22 cellular contexts compared by ENCODE assay signal in genomic region chr9:114076237-114077161, GRCh38. TPM values are rescaled to one million over a fixed set of nuclear protein-coding genes. Genes with fewer than 3 reads are reported as not detected.
A peak's percentile ranks its signal among the peaks of the same experiment; 100 is the strongest.
DNase-seq lines count a peak whose midpoint lies in the region; ATAC-seq, FAIRE-seq and TF ChIP-seq lines count a peak whose summit lies in the region.
"Had no signal": no experiment of that assay in that cellular context is flagged by ENCODE, and none has a peak within 500 bp of the region (broad histone marks: within the 10 kb centered on the region; RNA-seq: fewer than 3 reads in every experiment).

No MANE protein-coding gene starts in this region.

- no peak overlapping the region for H3K9ac ChIP-seq in mesendoderm (ENCODE audit: low read length)

- no peaks in the 10 kb centered on the region for H3K27me3 ChIP-seq in body of pancreas
- H3K27me3 ChIP-seq in mesendoderm (ENCODE audit: insufficient read depth, low read length, poor library complexity): no peaks in the 10 kb centered on the region
- no peaks in the 10 kb centered on the region for H3K27me3 ChIP-seq in aorta (ENCODE audit: control insufficient read depth in 1 of 2, insufficient read depth in 2 of 2, low read length in 1 of 2)
- H3K27me3 ChIP-seq: MG63 had no signal

- no peak overlapping the region for H3K56ac ChIP-seq in mesendoderm (ENCODE audit: low read length)

- H3K4me2 ChIP-seq in mesendoderm (ENCODE audit: low read length): no peak overlapping the region

- H3K23ac ChIP-seq in mesendoderm (ENCODE audit: low read length): no peak overlapping the region

- no peak overlapping the region for H2BK5ac ChIP-seq in mesendoderm (ENCODE audit: low read length)

- TF ChIP-seq POLR2A in body of pancreas (IDR thresholded peaks at IDR 0.05) (no peak), GM12891 (IDR thresholded peaks at IDR 0.05; ENCODE audit: low read depth, low read length) (no peak)

- intact Hi-C loops in body of pancreas (cut with DNase I) (no loop called here), aorta (cut with DNase I) (no loop called here)

- H3K4ac ChIP-seq in mesendoderm (ENCODE audit: low read depth, low read length): no peak overlapping the region

- H4K5ac ChIP-seq in mesendoderm (ENCODE audit: low read length): no peak overlapping the region

- no peak for ATAC-seq in body of pancreas
- ATAC-seq in aorta (ENCODE audit: low FRiP score): no peak

- no peaks in the 10 kb centered on the region for H3K36me3 ChIP-seq in body of pancreas (replicated peaks in 1 of 2; ENCODE audit: insufficient read depth in 1 of 2, low read depth in 2 of 2)
- H3K36me3 ChIP-seq in mesendoderm (ENCODE audit: control insufficient read depth, insufficient read depth, low read length): no peaks in the 10 kb centered on the region
- no peaks in the 10 kb centered on the region for H3K36me3 ChIP-seq in aorta (ENCODE audit: control insufficient read depth in 1 of 2, insufficient read depth in 2 of 2, low read length in 1 of 2)
- H3K36me3 ChIP-seq: MG63 had no signal

- no peaks in the 10 kb centered on the region for H3K79me1 ChIP-seq in mesendoderm (ENCODE audit: low read length)

- WGBS in body of pancreas, 2 donors: 72 to 78% methylated on average over 14 of the region's 14 CpGs
- WGBS in mesendoderm (ENCODE audit: extremely low coverage, insufficient coverage, low lambda C conversion rate): no CpG with 5 or more reads among the region's 14 CpGs
- 85 to 91% methylated on average over 14 of the region's 14 CpGs for WGBS in aorta, 2 donors

- no peak overlapping the region for H2BK15ac ChIP-seq in mesendoderm (replicated peaks; ENCODE audit: low read depth)

- FAIRE-seq in GM12891 (lab: Jason Lieb, UNC): no peak

- TF ChIP-seq CTCF in body of pancreas (IDR thresholded peaks at IDR 0.05): no peak

- H3K9me3 ChIP-seq in body of pancreas (no peaks in the 10 kb centered on the region), aorta (ENCODE audit: control insufficient read depth, low read length) (no peaks in the 10 kb centered on the region)
- H3K9me3 ChIP-seq: MG63 had no signal

- H3K4me3 ChIP-seq in body of pancreas (no peak overlapping the region), mesendoderm (ENCODE audit: low read length) (no peak overlapping the region), aorta (ENCODE audit: low read length in 2 of 2) (no peak overlapping the region)
- H3K4me3 ChIP-seq: MG63 had no signal

- H4K8ac ChIP-seq in mesendoderm (ENCODE audit: low read depth, low read length): no peak overlapping the region

- H3K4me1 ChIP-seq in body of pancreas: peaks cover 59% of the 10 kb centered on the region
- H3K4me1 ChIP-seq in mesendoderm (ENCODE audit: control insufficient read depth, low read depth, low read length): no peaks in the 10 kb centered on the region
- no peaks in the 10 kb centered on the region for H3K4me1 ChIP-seq in aorta (ENCODE audit: control insufficient read depth in 1 of 2, insufficient read depth in 2 of 2, low read length in 2 of 2)

- DNase-seq in NCI-H82 (lab: John Stamatoyannopoulos, UW) (peak; percentile 19), NCI-H82 treated with DMSO at 0.1 percent for 48 hours (lab: John Stamatoyannopoulos, UW; ENCODE audit: unreplicated experiment) (no peak), body of pancreas (no peak), mesendoderm (peak; percentile 19), aorta (peak; percentile 32 to 43), GM12891 (ENCODE audit: insufficient read length, low spot score) (no peak), cortex of kidney (lab: John Stamatoyannopoulos, UW) (no peak), EL (no peak)
- DNase-seq: 8988T; DMS 273 treated with DMSO at 0.1 percent for 48 hours; HFFc6; Karpas-422; MG63; NCI-H1092 treated with DMSO at 0.1 percent for 48 hours; NCI-H1694 treated with DMSO at 0.1 percent for 48 hours; NCI-H345; NCI-H526 treated with DMSO at 0.1 percent for 48 hours; NK-92 treated with Interleukin-12 subunit alpha and Interleukin-12 subunit beta, amount 100 ng/mL, for 24 hours; OCI-M1 had no signal

- H3K79me2 ChIP-seq in mesendoderm (ENCODE audit: control insufficient read depth, insufficient read depth, low read length): no peaks in the 10 kb centered on the region

- no peak overlapping the region for H3K18ac ChIP-seq in mesendoderm (ENCODE audit: low read length)

- no peak overlapping the region for H2BK120ac ChIP-seq in mesendoderm (ENCODE audit: low read depth, low read length)

- no peak overlapping the region for H2AK5ac ChIP-seq in mesendoderm (ENCODE audit: low read length)

- H3K27ac ChIP-seq in body of pancreas: peak overlapping the region in 3 of 4 donors; percentile 51 to 72 (median 68)
- H3K27ac ChIP-seq in mesendoderm (ENCODE audit: low read depth, low read length): no peak overlapping the region
- H3K27ac ChIP-seq in aorta (ENCODE audit: low read depth in 1 of 2, low read length in 2 of 2): no peak overlapping the region
- H3K27ac ChIP-seq: C4-2B had no signal

TF ChIP-seq in GM12891, 5 proteins besides CTCF, POLR2A, EP300 and RAD21:
- no peak for TF ChIP-seq POU2F2 (IDR thresholded peaks at IDR 0.05; ENCODE audit: low read depth, low read length)
- no peak for TF ChIP-seq SPI1 (IDR thresholded peaks at IDR 0.05; ENCODE audit: low read depth, low read length)
- no peak for TF ChIP-seq TAF1 (IDR thresholded peaks at IDR 0.05; ENCODE audit: low read depth, low read length)
- no peak for TF ChIP-seq PAX5 (IDR thresholded peaks at IDR 0.05; ENCODE audit: insufficient read depth, low read length, severe bottlenecking)
- no peak for TF ChIP-seq POLR2AphosphoS5 (IDR thresholded peaks at IDR 0.05; ENCODE audit: low read depth, low read length)
TF ChIP-seq in GM12891: peak in this region for 0.

RNA-seq across cellular contexts. Expression of gene AMBP, which starts 1.6 kb away (rescaled TPM):
- total RNA-seq in body of pancreas (100 to 1,000 TPM in 1 of 2 donors, 10 to 100 TPM in 1; 53.4 to 307 TPM), aorta (not detected)
- polyA plus RNA-seq in mesendoderm (2013, experiment 1 of 2): 1.9 TPM
- 2.1 TPM for polyA plus RNA-seq in mesendoderm (2013, experiment 2 of 2)
- polyA plus RNA-seq in aorta: under 1 TPM in 1 of 2 donors, not detected in 1; 0.50 TPM
- polyA plus RNA-seq in GM12891 (2012; ENCODE audit: low read depth, missing spikeins): not detected
- total RNA-seq: HFFc6 had no signal

RNA-seq across cellular contexts. Expression of gene KIF12, which starts 22.6 kb away (rescaled TPM):
- 100 to 1,000 TPM; 135 to 249 TPM for total RNA-seq in body of pancreas
- polyA plus RNA-seq in mesendoderm (2013, experiment 1 of 2): 0.41 TPM
- 0.63 TPM for polyA plus RNA-seq in mesendoderm (2013, experiment 2 of 2)
- total RNA-seq in aorta: not detected
- polyA plus RNA-seq in aorta: 1 to 10 TPM in 1 of 2 donors, under 1 TPM in 1; 0.38 to 8.4 TPM
- polyA plus RNA-seq in GM12891 (2012; ENCODE audit: low read depth, missing spikeins): not detected
- total RNA-seq: Daoy, H4, HFFc6 had no signal

Comparison
In these comparisons a context has a peak if more than half of its experiments do, and no peak if none do; other contexts are left out.
1. DNase-seq: peak in NCI-H82 (single experiment), mesendoderm (single experiment) and aorta (2 of 2); none in NCI-H82 treated with DMSO at 0.1 percent for 48 hours (single experiment), body of pancreas (0 of 4), GM12891 (single experiment), cortex of kidney (single experiment) and EL (single experiment).
2. H3K27ac ChIP-seq: peak in body of pancreas (3 of 4); none in mesendoderm (single experiment) and aorta (0 of 2).
3. RNA of gene AMBP, which starts 1.6 kb away (total RNA-seq): 53.4 to 307 TPM in body of pancreas; not detected in aorta; every median in the first group is over 10 times any median in the second.
4. RNA of gene KIF12, which starts 22.6 kb away (total RNA-seq): 135 to 249 TPM in body of pancreas; not detected in aorta; every median in the first group is over 100 times any median in the second.